ENCODE assay signal across 8 cellular contexts in genomic region chr20:33673115-33673410, GRCh38. TPM values are rescaled to one million over a fixed set of nuclear protein-coding genes. Genes with fewer than 3 reads are reported as not detected.
DNase-seq lines count a peak whose midpoint lies in the region; ATAC-seq, FAIRE-seq and TF ChIP-seq lines count a peak whose summit lies in the region.

No MANE protein-coding gene starts in this region.

- H3K4me3 ChIP-seq in AG04449 (ENCODE audit: low read depth, low read length) (peak overlapping the region; percentile 71), Karpas-422 (ENCODE audit: low read length) (peak overlapping the region; percentile 80)

- peak overlapping the region; percentile 84 for H3K4me3 Mint-ChIP-seq in natural killer cell

- TF ChIP-seq CTCF in AG04449 (IDR thresholded peaks at IDR 0.05; ENCODE audit: insufficient read depth, low read length, missing control alignments) (no peak), natural killer cell (IDR thresholded peaks at IDR 0.05) (no peak)

- no peaks in the 10 kb centered on the region for H3K9me3 Mint-ChIP-seq in natural killer cell

- peak overlapping the region in 1 of 2 donors; percentile 87 for H3K27ac Mint-ChIP-seq in natural killer cell

- H3K9me2 ChIP-seq in Karpas-422 (replicated peaks; ENCODE audit: insufficient read depth, low read length) = no peaks in the 10 kb centered on the region

- H3K36me3 Mint-ChIP-seq in natural killer cell = no peaks in the 10 kb centered on the region

- peaks cover 71% of the 10 kb centered on the region for H3K4me1 ChIP-seq in Karpas-422 (ENCODE audit: low read length)

- ATAC-seq in natural killer cell = no peak
- no peak for ATAC-seq in activated CD4-positive, CD25-positive, alpha-beta regulatory T cell treated with anti-CD3 and anti-CD28 coated beads, Interleukin-2, amount 50 U/mL, for 24 hours

- H3K4me2 ChIP-seq in Karpas-422 (ENCODE audit: low read depth, low read length, poor library complexity, severe bottlenecking) = peak overlapping the region; percentile 88

- no peaks in the 10 kb centered on the region for H3K27me3 Mint-ChIP-seq in natural killer cell (ENCODE audit: low read depth in 2 of 2)

- H3K27me3 ChIP-seq in Karpas-422 (ENCODE audit: low read length) = no peaks in the 10 kb centered on the region

- peak overlapping the region; percentile 89 for H3K9ac ChIP-seq in Karpas-422 (ENCODE audit: low read length)

- peaks cover 16% of the 10 kb centered on the region; the same call in 1 of the 2 replicates for H3K36me3 ChIP-seq in Karpas-422 (ENCODE audit: insufficient read depth, low read length)

- H2AFZ ChIP-seq in Karpas-422 (ENCODE audit: low read length) = no peak overlapping the region

- POLR2A ChIA-PET in AG04449 (lab: Yijun Ruan, JAX) = interaction anchor here (0.8 kb wide), 1 partner anchor 8 kb away, joined by 3 read pairs; no protein-coding TSS in a partner anchor

- no peaks in the 10 kb centered on the region for H3K9me3 ChIP-seq in Karpas-422 (ENCODE audit: low read length)

- CTCF ChIA-PET in AG04449 (lab: Yijun Ruan, JAX) = no interaction called here

- H3K27ac ChIP-seq in Karpas-422 (ENCODE audit: low read length) (peak overlapping the region; percentile 89), cingulate gyrus (ENCODE audit: low read depth, low read length) (peak overlapping the region; percentile 77)

- peaks cover 30% of the 10 kb centered on the region for H3K79me2 ChIP-seq in Karpas-422 (ENCODE audit: low read length)

- no peak for FAIRE-seq in urothelium cell line (lab: Jason Lieb, UNC)

- no peak for DNase-seq in AG04449 (ENCODE audit: low read depth, low spot score)
- no peak for DNase-seq in Karpas-422
- DNase-seq in natural killer cell = no peak
- no peak for DNase-seq in NCI-H446 (lab: John Stamatoyannopoulos, UW)
- no peak for DNase-seq in occipital lobe (lab: John Stamatoyannopoulos, UW)
- no peak for DNase-seq in urothelium cell line (ENCODE audit: low spot score)

- peaks cover 6 to 30% of the 10 kb centered on the region in 2 donors for H3K4me1 Mint-ChIP-seq in natural killer cell

- intact Hi-C loops in natural killer cell (cut with micrococcal nuclease) = no loop called here

- no peaks in the 10 kb centered on the region for H4K20me1 ChIP-seq in Karpas-422 (ENCODE audit: insufficient read depth, low read depth, low read length)

RNA-seq across cellular contexts. Expression of gene NECAB3, which starts 1.2 kb away (rescaled TPM):
- total RNA-seq in Karpas-422 (2014; rRNA removed; shearing (Covaris generic); ENCODE audit: low replicate concordance) = 38.2 and 89.2 TPM in 2 replicates
- total RNA-seq in natural killer cell (10 to 100 TPM in 2 of 3 donors, 1 to 10 TPM in 1; 9.7 to 18.1 (median 13.4) TPM), occipital lobe (27.8 TPM)

RNA-seq across cellular contexts. Expression of gene ACTL10, which starts 6.3 kb away (rescaled TPM):
- 2.5 and 9.2 TPM in 2 replicates for total RNA-seq in Karpas-422 (2014; rRNA removed; shearing (Covaris generic); ENCODE audit: low replicate concordance)
- total RNA-seq in natural killer cell (1 to 10 TPM in 2 of 3 donors, under 1 TPM in 1; 0.80 to 2.2 (median 1.1) TPM), occipital lobe (1.1 TPM)

RNA-seq across cellular contexts. Expression of gene C20orf144, which starts 10.9 kb away (rescaled TPM):
- total RNA-seq in Karpas-422 (2014; rRNA removed; shearing (Covaris generic); ENCODE audit: low replicate concordance) = 0.45 and 0.69 TPM in 2 replicates
- total RNA-seq in natural killer cell (under 1 TPM; 0.25 to 0.41 (median 0.33) TPM), occipital lobe (not detected)

RNA-seq across cellular contexts. Expression of gene E2F1, which starts 13.1 kb away (rescaled TPM):
- total RNA-seq in Karpas-422 (2014; rRNA removed; shearing (Covaris generic); ENCODE audit: low replicate concordance) = 19.2 and 37.2 TPM in 2 replicates
- total RNA-seq in natural killer cell = 1 to 10 TPM; 4.6 to 5.6 (median 4.7) TPM
- 2.2 TPM for total RNA-seq in occipital lobe

RNA-seq across cellular contexts. Expression of gene PXMP4, which starts 47.0 kb away (rescaled TPM):
- total RNA-seq in Karpas-422 (2014; rRNA removed; shearing (Covaris generic); ENCODE audit: low replicate concordance) = 3.8 and 4.7 TPM in 2 replicates
- total RNA-seq in natural killer cell = 1 to 10 TPM; 4.7 to 6.6 (median 6.2) TPM
- 12.5 TPM for total RNA-seq in occipital lobe
